22 cellular contexts compared by ENCODE assay signal in the genomic region with DNA sequence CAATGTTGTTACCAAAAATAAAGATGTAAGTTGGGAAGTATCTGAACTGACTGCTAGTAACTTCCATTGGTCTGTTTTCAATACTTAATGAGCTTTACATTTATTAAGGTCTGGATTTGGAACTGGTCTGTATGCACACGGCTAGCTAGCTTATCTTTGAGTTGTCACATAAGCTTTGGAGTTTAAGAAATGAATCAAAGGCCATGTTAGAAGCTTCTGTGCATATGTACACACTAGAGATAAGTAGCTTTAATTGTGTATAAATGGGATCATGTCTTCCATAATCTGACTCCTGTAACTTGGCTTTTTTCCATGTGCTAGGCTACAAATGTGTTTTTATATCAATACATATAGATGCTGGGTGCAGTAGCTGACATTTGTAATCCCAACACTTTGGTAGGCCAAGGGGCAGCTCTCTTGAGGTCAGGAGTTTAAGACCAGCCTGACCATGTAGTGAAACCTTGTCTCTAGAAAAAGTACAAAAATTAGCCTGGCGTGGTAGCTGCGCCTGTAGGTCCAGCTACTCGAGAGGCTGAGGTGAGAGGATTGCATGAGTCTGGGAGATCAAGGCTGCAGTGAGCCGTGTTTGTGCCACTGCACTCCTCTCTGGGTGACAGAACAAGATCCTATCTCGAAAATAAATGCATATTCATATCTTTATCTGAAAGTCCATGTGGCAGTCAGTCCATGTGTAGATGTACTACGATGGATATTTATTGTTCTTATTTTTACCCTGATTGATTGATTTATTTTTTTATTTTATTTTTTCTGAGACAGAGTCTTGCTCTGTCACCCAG.
"Had no signal": no experiment of that assay in that cellular context is flagged by ENCODE, and none has a peak within 500 bp of the region (broad histone marks: within the 10 kb centered on the region; RNA-seq: fewer than 3 reads in every experiment).

No MANE protein-coding gene starts in this region.

- H3K9me3 ChIP-seq: colonic mucosa, gastrocnemius medialis, ovary, psoas muscle, thoracic aorta, tibial nerve, upper lobe of right lung, uterus had no signal

- H3K36me3 ChIP-seq: ovary, uterus had no signal

- H3K4me1 ChIP-seq: colonic mucosa, gastrocnemius medialis, psoas muscle, tibial nerve, upper lobe of right lung, uterus had no signal

- H3K27ac ChIP-seq: colonic mucosa, gastrocnemius medialis, ovary, psoas muscle, skin epidermis, thoracic aorta, tibial nerve, upper lobe of right lung, uterus had no signal

- H3K4me3 ChIP-seq: colonic mucosa, gastrocnemius medialis, lung, ovary, psoas muscle, skin epidermis, thoracic aorta, tibial nerve, upper lobe of right lung, uterus had no signal

- H3K27me3 ChIP-seq: colonic mucosa, gastrocnemius medialis, ovary, tibial nerve, upper lobe of right lung, uterus had no signal

- ATAC-seq: gastrocnemius medialis; left lobe of liver; natural killer cell; psoas muscle; right cardiac atrium; stimulated activated naive B cell treated with anti-CD40 and anti-IgM and Interleukin-4, amounts not matched to agents 10 μg/mL and 1 μg/mL and 100 μg/mL, for 72 hours; upper lobe of right lung had no signal

- DNase-seq: colonic mucosa; effector memory CD4-positive, alpha-beta T cell; foreskin fibroblast; gastrocnemius medialis; head of caudate nucleus; kidney; natural killer cell; occipital lobe; ovary; posterior cingulate gyrus; psoas muscle; right cardiac atrium; stimulated activated CD4-positive, alpha-beta T cell treated with anti-CD3 and anti-CD28 coated beads, Interleukin-15, amount 100 ng/mL, for 24 hours; stimulated activated CD4-positive, alpha-beta T cell treated with anti-CD3 and anti-CD28 coated beads, Interleukin-2, amount 100 ng/mL, for 48 hours; stimulated activated naive B cell treated with anti-CD40 and anti-IgM and Interleukin-4, amounts not matched to agents 10 μg/mL and 1 μg/mL and 100 μg/mL, for 72 hours; upper lobe of right lung; uterus had no signal
